19 cellular contexts compared by ENCODE assay signal in genomic region chr15:88233921-88234320, GRCh38. TPM values are rescaled to one million over a fixed set of nuclear protein-coding genes. Genes with fewer than 3 reads are reported as not detected.
"Had no signal": no experiment of that assay in that cellular context is flagged by ENCODE, and none has a peak within 500 bp of the region (broad histone marks: within the 10 kb centered on the region; RNA-seq: fewer than 3 reads in every experiment).

No MANE protein-coding gene starts in this region.

- DNase-seq: naive thymus-derived CD4-positive, alpha-beta T cell; natural killer cell; occipital lobe; ovary; retina; spleen; stimulated activated CD4-positive, alpha-beta T cell treated with anti-CD3 and anti-CD28 coated beads, Interleukin-12 subunit alpha, Interleukin-12 subunit beta, amount 100 ng/mL, for 4 hours; stimulated activated CD4-positive, alpha-beta T cell treated with anti-CD3 and anti-CD28 coated beads, Interleukin-1b, Interleukin-23, amount 100 ng/mL, for 48 hours; stimulated activated CD4-positive, alpha-beta T cell treated with anti-CD3 and anti-CD28 coated beads, Interleukin-4, amount 100 ng/mL, for 1 hour; stimulated activated CD4-positive, alpha-beta T cell treated with anti-CD3 and anti-CD28 coated beads, Interleukin-4, amount 100 ng/mL, for 4 hours; stimulated activated CD8-positive, alpha-beta memory T cell treated with anti-CD3 and anti-CD28 coated beads, Interleukin-4, amount 100 ng/mL, for 48 hours; stimulated activated naive CD4-positive, alpha-beta T cell; stimulated activated naive CD8-positive, alpha-beta T cell treated with anti-CD3 and anti-CD28 coated beads, Interleukin-15, amount 100 ng/mL, for 72 hours; stimulated activated naive CD8-positive, alpha-beta T cell treated with anti-CD3 and anti-CD28 coated beads, Interleukin-15, Interleukin-2, amounts not matched to agents 100 U/mL and 50 U/mL, for 24 hours; substantia nigra; testis; tibial artery; transverse colon had no signal

RNA-seq across cellular contexts. Expression of gene NTRK3, which starts 22.6 kb away (rescaled TPM):
- total RNA-seq: natural killer cell, pulmonary artery endothelial cell had no signal
- polyA plus RNA-seq: naive thymus-derived CD4-positive, alpha-beta T cell had no signal
